In the genomic region with DNA sequence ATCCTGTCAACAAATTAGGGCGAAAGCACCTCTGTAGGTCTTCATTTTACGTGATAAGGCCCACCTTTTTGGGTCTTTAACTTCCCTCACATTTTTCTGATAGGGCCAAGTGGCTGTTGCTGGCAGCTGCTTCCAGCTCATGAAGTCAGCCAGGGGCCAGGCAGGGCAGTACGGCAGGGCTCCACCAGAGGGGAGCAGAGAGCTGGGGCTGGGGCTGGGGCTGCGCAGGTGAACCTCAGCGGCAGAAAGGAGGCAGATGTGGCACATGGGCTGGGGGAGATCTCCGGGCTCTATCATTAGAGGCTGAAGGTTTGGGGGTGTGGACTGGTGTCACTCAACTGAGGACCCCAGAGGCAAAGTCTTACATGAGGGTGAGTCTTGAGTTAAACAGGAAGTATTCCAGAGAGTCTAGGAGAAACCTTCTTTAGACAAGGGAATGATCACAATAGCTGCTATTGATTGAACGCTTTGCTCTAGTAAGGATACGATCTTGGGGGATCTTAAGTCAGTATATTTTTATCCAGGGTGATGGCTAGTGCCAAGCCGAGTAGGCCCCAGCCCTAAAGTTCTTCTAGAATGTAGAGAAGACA, we compare ENCODE assay signal across 8 cellular contexts.
DNase-seq lines count a peak whose midpoint lies in the region; ATAC-seq and TF ChIP-seq lines count a peak whose summit lies in the region.

No MANE protein-coding gene starts in this region.

- H3K4me2 ChIP-seq in Karpas-422 (ENCODE audit: low read depth, low read length, poor library complexity, severe bottlenecking), result no peak overlapping the region

- H3K4me1 ChIP-seq in Karpas-422 (ENCODE audit: low read length) (no peaks in the 10 kb centered on the region), adrenal gland (replicated peaks in 1 of 2) (no peaks in the 10 kb centered on the region)

- ATAC-seq in GM21619 (IDR thresholded peaks at IDR 0.05; ENCODE audit: unreplicated experiment), result peak; percentile 96

- H3K27me3 ChIP-seq in Karpas-422 (ENCODE audit: low read length) (no peaks in the 10 kb centered on the region), adrenal gland (no peaks in the 10 kb centered on the region)

- H3K9me3 ChIP-seq in Karpas-422 (ENCODE audit: low read length), result no peaks in the 10 kb centered on the region
- no peaks in the 10 kb centered on the region for H3K9me3 ChIP-seq in adrenal gland (replicated peaks in 1 of 3)

- no peak overlapping the region for H2AFZ ChIP-seq in Karpas-422 (ENCODE audit: low read length)

- peak; percentile 86 to 90 (median 88) for TF ChIP-seq CTCF in adrenal gland (IDR thresholded peaks at IDR 0.05)

- no peaks in the 10 kb centered on the region for H4K20me1 ChIP-seq in Karpas-422 (ENCODE audit: insufficient read depth, low read depth, low read length)

- WGBS in adrenal gland, 4 donors, result 50 to 59% (median 55%) methylated on average over 8 to 9 of the region's 9 CpGs

- no peak overlapping the region for H3K9ac ChIP-seq in Karpas-422 (ENCODE audit: low read length)

- no peaks in the 10 kb centered on the region for H3K79me2 ChIP-seq in Karpas-422 (ENCODE audit: low read length)

- intact Hi-C loops in adrenal gland (cut with DNase I), result no loop called here

- DNase-seq in DMS53 (lab: John Stamatoyannopoulos, UW) (peak; percentile 76), Karpas-422 (peak; percentile 91), T-helper 9 cell (peak; percentile 56), adrenal gland (peak; percentile 61 to 82 (median 76)), iPS-NIHi11 (ENCODE audit: low spot score) (peak; percentile 88), epidermal melanocyte (ENCODE audit: insufficient read length, low spot score) (no peak)
- DNase-seq in stimulated activated CD4-positive, alpha-beta T cell treated with anti-CD3 and anti-CD28 coated beads, Interleukin-4, amount 100 ng/mL, for 24 hours, result peak; percentile 66

- no peak overlapping the region for H3K4me3 ChIP-seq in Karpas-422 (ENCODE audit: low read length)
- no peak overlapping the region for H3K4me3 ChIP-seq in adrenal gland

- no peaks in the 10 kb centered on the region for H3K9me2 ChIP-seq in Karpas-422 (replicated peaks; ENCODE audit: insufficient read depth, low read length)

- TF ChIP-seq POLR2A in adrenal gland (IDR thresholded peaks at IDR 0.05), result no peak

- H3K27ac ChIP-seq in Karpas-422 (ENCODE audit: low read length) (no peak overlapping the region), adrenal gland (no peak overlapping the region)

- H3K36me3 ChIP-seq in Karpas-422 (ENCODE audit: insufficient read depth, low read length) (no peaks in the 10 kb centered on the region), adrenal gland (replicated peaks in 1 of 2) (no peaks in the 10 kb centered on the region)
